Comparison of ENCODE assay signal across 7 cellular contexts in genomic region chr14:39175445-39176262, GRCh38. TPM values are rescaled to one million over a fixed set of nuclear protein-coding genes. Genes with fewer than 3 reads are reported as not detected.
DNase-seq lines count a peak whose midpoint lies in the region; ATAC-seq and TF ChIP-seq lines count a peak whose summit lies in the region.

No MANE protein-coding gene starts in this region.

- H3K27ac ChIP-seq in neural progenitor cell: peak overlapping the region; percentile 96

- H4K20me1 ChIP-seq in neural progenitor cell (ENCODE audit: low read depth): peaks cover 40% of the 10 kb centered on the region

- H3K4me1 Mint-ChIP-seq in neural progenitor cell: peaks cover 40% of the 10 kb centered on the region

- peak overlapping the region; percentile 100 for H3K27ac Mint-ChIP-seq in neural progenitor cell

- H3K4me3 Mint-ChIP-seq in neural progenitor cell: peak overlapping the region; percentile 100

- H3K27me3 ChIP-seq in neural progenitor cell: no peaks in the 10 kb centered on the region

- H3K36me3 ChIP-seq in ES-I3 (ENCODE audit: insufficient read depth, low read length) (peaks cover 35% of the 10 kb centered on the region), neural progenitor cell (peaks cover 34% of the 10 kb centered on the region)

- peak overlapping the region; percentile 65 for H2AFZ ChIP-seq in neural progenitor cell (replicated peaks)

- TF ChIP-seq CTCF in fibroblast of pulmonary artery (IDR thresholded peaks at IDR 0.05; ENCODE audit: low read length, missing control alignments) (no peak), neural progenitor cell (IDR thresholded peaks at IDR 0.05) (no peak)

- H3K9ac ChIP-seq in ES-I3 (ENCODE audit: low read depth, low read length): peak overlapping the region; percentile 68
- H3K9ac ChIP-seq in neural progenitor cell: peak overlapping the region; percentile 100

- ATAC-seq in GM21515 (IDR thresholded peaks at IDR 0.05; ENCODE audit: unreplicated experiment): peak; percentile 3
- ATAC-seq in activated CD4-positive, CD25-positive, alpha-beta regulatory T cell treated with anti-CD3 and anti-CD28 coated beads, Interleukin-2, amount 50 U/mL, for 24 hours: peak; percentile 1 to 5

- H3K4me1 ChIP-seq in ES-I3 (ENCODE audit: insufficient read depth, low read length) (0 out of 2 replicates have a peak, but pooled peaks cover 5% of the 10 kb centered on the region), neural progenitor cell (peaks cover 33% of the 10 kb centered on the region)

- H3K9me3 Mint-ChIP-seq in neural progenitor cell: peaks cover 3% of the 10 kb centered on the region

- peaks cover 67% of the 10 kb centered on the region for H3F3A ChIP-seq in neural progenitor cell (ENCODE audit: low read depth)

- peak overlapping the region; percentile 100 for H3K4me2 ChIP-seq in neural progenitor cell

- H3K27me3 Mint-ChIP-seq in neural progenitor cell (ENCODE audit: insufficient read depth, low read depth): peaks cover 6% of the 10 kb centered on the region

- H3K79me2 ChIP-seq in neural progenitor cell (ENCODE audit: low read depth): peaks cover 62% of the 10 kb centered on the region

- H3K9me3 ChIP-seq in ES-I3 (ENCODE audit: control insufficient read depth, insufficient read depth, low read length): no peaks in the 10 kb centered on the region
- H3K9me3 ChIP-seq in neural progenitor cell (ENCODE audit: low read depth): no peaks in the 10 kb centered on the region

- peak overlapping the region; percentile 96 for H3K4me3 ChIP-seq in Jurkat, Clone E6-1 (ENCODE audit: low read length)
- peak overlapping the region; percentile 98 for H3K4me3 ChIP-seq in fibroblast of pulmonary artery (replicated peaks; ENCODE audit: low read depth, low read length)
- H3K4me3 ChIP-seq in neural progenitor cell: peak overlapping the region; percentile 85

- peaks cover 29% of the 10 kb centered on the region for H3K36me3 Mint-ChIP-seq in neural progenitor cell

- DNase-seq in Jurkat, Clone E6-1 (ENCODE audit: low read depth, low spot score): no peak
- DNase-seq in fibroblast of pulmonary artery (ENCODE audit: low read depth): peak; percentile 24
- peak; percentile 72 for DNase-seq in neural progenitor cell (ENCODE audit: low spot score)
- no peak for DNase-seq in A172 (ENCODE audit: low spot score)

RNA-seq across cellular contexts. Expression of gene PNN, which starts 0.6 kb away (rescaled TPM):
- polyA plus RNA-seq in Jurkat, Clone E6-1 (2012; ENCODE audit: insufficient read depth, insufficient read length): 197 TPM
- 82.8 and 110 TPM in 2 replicates for total RNA-seq in neural progenitor cell (ENCODE audit: low replicate concordance)
- total RNA-seq in A172 (2014; rRNA removed; shearing (Covaris generic)): 17.8 and 26.2 TPM in 2 replicates

RNA-seq across cellular contexts. Expression of gene TRAPPC6B, which starts 5.5 kb away (rescaled TPM):
- polyA plus RNA-seq in Jurkat, Clone E6-1 (2012; ENCODE audit: insufficient read depth, insufficient read length): 21.3 TPM
- total RNA-seq in neural progenitor cell (ENCODE audit: low replicate concordance): 22.3 and 32.5 TPM in 2 replicates
- 14.6 and 20.8 TPM in 2 replicates for total RNA-seq in A172 (2014; rRNA removed; shearing (Covaris generic))

RNA-seq across cellular contexts. Expression of gene MIA2, which starts 58.1 kb away (rescaled TPM):
- 16.6 TPM for polyA plus RNA-seq in Jurkat, Clone E6-1 (2012; ENCODE audit: insufficient read depth, insufficient read length)
- total RNA-seq in neural progenitor cell (ENCODE audit: low replicate concordance): 11.2 and 13.0 TPM in 2 replicates
- 6.8 and 10.9 TPM in 2 replicates for total RNA-seq in A172 (2014; rRNA removed; shearing (Covaris generic))

Comparison
In these comparisons a context has a peak if more than half of its experiments do, and no peak if none do; other contexts are left out.
1. DNase-seq: peak in fibroblast of pulmonary artery (single experiment) and neural progenitor cell (single experiment); none in Jurkat, Clone E6-1 (single experiment) and A172 (single experiment).
2. Peak in every context shown above with its lines, with median percentiles within 50 percentile points of each other: H3K4me3 ChIP-seq.